In the genomic region with DNA sequence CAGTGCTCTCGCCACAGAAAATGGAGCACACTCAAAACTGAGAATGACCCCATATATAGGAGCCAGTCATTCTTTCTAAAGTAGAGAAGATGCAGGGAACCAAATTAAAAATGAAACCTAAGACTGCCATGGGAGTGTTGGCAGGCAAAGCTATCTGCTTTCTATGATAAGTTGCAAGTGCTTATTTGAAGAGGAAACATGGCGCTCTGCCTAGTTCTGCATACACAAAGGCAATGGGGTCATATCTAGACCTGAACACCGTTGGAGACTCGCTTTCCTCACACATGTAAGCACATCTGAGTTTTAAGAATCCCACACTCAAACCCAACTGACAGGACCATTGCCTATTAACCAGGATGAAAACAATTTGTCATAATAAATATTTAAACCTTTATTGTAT, we compare ENCODE assay signal across 19 cellular contexts.
DNase-seq lines count a peak whose midpoint lies in the region; ATAC-seq and TF ChIP-seq lines count a peak whose summit lies in the region.
"Had no signal": no experiment of that assay in that cellular context is flagged by ENCODE, and none has a peak within 500 bp of the region (broad histone marks: within the 10 kb centered on the region; RNA-seq: fewer than 3 reads in every experiment).

No MANE protein-coding gene starts in this region.

- no peaks in the 10 kb centered on the region for H3K79me1 ChIP-seq in mesenchymal stem cell (replicated peaks; ENCODE audit: low read length, poor library complexity, severe bottlenecking)

- H2BK5ac ChIP-seq in mesenchymal stem cell (ENCODE audit: low read depth, low read length, poor library complexity, severe bottlenecking), result no peak overlapping the region

- in situ Hi-C loops in astrocyte of the spinal cord (cut with HindIII; ENCODE audit: low sequenced_read_pairs), result no loop called here

- H2BK120ac ChIP-seq in mesenchymal stem cell (ENCODE audit: low read depth, low read length), result no peak overlapping the region

- H3K4me3 ChIP-seq in MG63 (no peak overlapping the region), astrocyte of the spinal cord (ENCODE audit: low read depth, low read length) (no peak overlapping the region), left lung (no peak overlapping the region), mesenchymal stem cell (ENCODE audit: insufficient read depth in 1 of 2, low read depth in 1 of 2, low read length in 2 of 2) (no peak overlapping the region)
- H3K4me3 ChIP-seq: hepatocyte, SJCRH30, tibial nerve had no signal

- H3K27me3 ChIP-seq in MG63 (no peaks in the 10 kb centered on the region), left lung (no peaks in the 10 kb centered on the region), mesenchymal stem cell (ENCODE audit: control insufficient read depth in 1 of 2, insufficient read depth in 1 of 2, low read length in 2 of 2) (no peaks in the 10 kb centered on the region)
- H3K27me3 ChIP-seq: SJCRH30, tibial nerve had no signal

- no peak overlapping the region for H2AFZ ChIP-seq in mesenchymal stem cell (ENCODE audit: low read depth, low read length)
- H2AFZ ChIP-seq: hepatocyte, parathyroid adenoma had no signal

- H3K9ac ChIP-seq in mesenchymal stem cell (ENCODE audit: low read length), result no peak overlapping the region
- H3K9ac ChIP-seq: parathyroid adenoma had no signal

- H2AK5ac ChIP-seq in mesenchymal stem cell (ENCODE audit: low read length, severe bottlenecking), result no peak overlapping the region

- H3K27ac ChIP-seq in left lung, result no peak overlapping the region
- H3K27ac ChIP-seq in substantia nigra (ENCODE audit: low read depth, low read length, poor library complexity, severe bottlenecking), result no peak overlapping the region
- H3K27ac ChIP-seq in mesenchymal stem cell (ENCODE audit: low read length, poor library complexity, severe bottlenecking), result no peak overlapping the region
- H3K27ac ChIP-seq: hepatocyte, parathyroid adenoma, SJCRH30, tibial nerve had no signal

- ATAC-seq in left lung, result peak; percentile 69
- ATAC-seq: natural killer cell; stimulated activated naive B cell treated with anti-CD40 and anti-IgM and Interleukin-4, amounts not matched to agents 10 μg/mL and 1 μg/mL and 100 μg/mL, for 72 hours had no signal

- DNase-seq in DMS 273 treated with DMSO at 0.1 percent for 48 hours (lab: John Stamatoyannopoulos, UW) (peak; percentile 27), MG63 (peak; percentile 12), astrocyte of the spinal cord (ENCODE audit: low read depth, low spot score) (peak; percentile 23), left lung (no peak), substantia nigra (lab: John Stamatoyannopoulos, UW) (no peak), mesenchymal stem cell (no peak), HT-29 (ENCODE audit: low spot score) (no peak)
- no peak for DNase-seq in stimulated activated CD4-positive, alpha-beta T cell treated with anti-CD3 and anti-CD28 coated beads, Interleukin-4, amount 100 ng/mL, for 1 hour
- DNase-seq: activated CD4-positive, alpha-beta T cell treated with anti-CD3 and anti-CD28 coated beads for 48 hours; MV-4-11; natural killer cell; NCI-H2081 treated with DMSO at 0.1 percent for 48 hours; NCI-H526 treated with DMSO at 0.1 percent for 48 hours; SJCRH30; stimulated activated CD4-positive, alpha-beta T cell treated with anti-CD3 and anti-CD28 coated beads, Interleukin-1b, Interleukin-23, amount 100 ng/mL, for 48 hours; stimulated activated naive B cell treated with anti-CD40 and anti-IgM and Interleukin-4, amounts not matched to agents 10 μg/mL and 1 μg/mL and 100 μg/mL, for 72 hours had no signal

- no peak overlapping the region for H3K14ac ChIP-seq in mesenchymal stem cell (ENCODE audit: low read length in 2 of 2)

- H3K4me2 ChIP-seq in mesenchymal stem cell (ENCODE audit: low read length, poor library complexity, severe bottlenecking), result no peak overlapping the region
- H3K4me2 ChIP-seq: hepatocyte had no signal

- no peak overlapping the region for H4K91ac ChIP-seq in mesenchymal stem cell (ENCODE audit: low read length)

- H3K4me1 ChIP-seq in left lung, result no peaks in the 10 kb centered on the region
- no peaks in the 10 kb centered on the region for H3K4me1 ChIP-seq in mesenchymal stem cell (ENCODE audit: control insufficient read depth, insufficient read depth, low read depth, low read length)
- H3K4me1 ChIP-seq: parathyroid adenoma, SJCRH30, tibial nerve had no signal

- H3K36me3 ChIP-seq in MG63, result no peaks in the 10 kb centered on the region
- no peaks in the 10 kb centered on the region for H3K36me3 ChIP-seq in left lung
- no peaks in the 10 kb centered on the region for H3K36me3 ChIP-seq in mesenchymal stem cell (ENCODE audit: control insufficient read depth in 1 of 2, insufficient read depth in 2 of 2, low read depth in 1 of 2, low read length in 2 of 2)
- H3K36me3 ChIP-seq: tibial nerve had no signal

- H2BK15ac ChIP-seq in mesenchymal stem cell (ENCODE audit: low read depth, poor library complexity, severe bottlenecking), result no peak overlapping the region

- H3K4ac ChIP-seq in mesenchymal stem cell (ENCODE audit: low read depth in 1 of 2, low read length in 2 of 2), result no peak overlapping the region

- intact Hi-C loops in left lung (cut with DNase I), result no loop called here

- no peak overlapping the region for H4K8ac ChIP-seq in mesenchymal stem cell (ENCODE audit: low read length)

- no peak overlapping the region for H3K23ac ChIP-seq in mesenchymal stem cell (ENCODE audit: low read length in 2 of 2)

- no peak overlapping the region for H3K18ac ChIP-seq in mesenchymal stem cell (ENCODE audit: low read depth in 1 of 2, low read length in 2 of 2)

- 100% methylated on average over 3 of the region's 4 CpGs for WGBS in mesenchymal stem cell

- TF ChIP-seq CTCF in astrocyte of the spinal cord (IDR thresholded peaks at IDR 0.05; ENCODE audit: low read depth, low read length) (no peak), left lung (IDR thresholded peaks at IDR 0.05) (no peak)

- H3K9me3 ChIP-seq in MG63 (no peaks in the 10 kb centered on the region; the same call in 1 of the 2 replicates), left lung (no peaks in the 10 kb centered on the region), mesenchymal stem cell (ENCODE audit: control insufficient read depth, low read length) (no peaks in the 10 kb centered on the region)
- H3K9me3 ChIP-seq: tibial nerve had no signal

- H2BK12ac ChIP-seq in mesenchymal stem cell (ENCODE audit: low read length in 2 of 2), result no peak overlapping the region

Comparison
In these comparisons a context has a peak if more than half of its experiments do, and no peak if none do; other contexts are left out.
1. DNase-seq: peak in DMS 273 treated with DMSO at 0.1 percent for 48 hours (single experiment), MG63 (single experiment) and astrocyte of the spinal cord (single experiment); none in left lung (0 of 2), substantia nigra (0 of 49), stimulated activated CD4-positive, alpha-beta T cell treated with anti-CD3 and anti-CD28 coated beads, Interleukin-4, amount 100 ng/mL, for 1 hour (single experiment), mesenchymal stem cell (single experiment) and HT-29 (single experiment).